In the genomic region with DNA sequence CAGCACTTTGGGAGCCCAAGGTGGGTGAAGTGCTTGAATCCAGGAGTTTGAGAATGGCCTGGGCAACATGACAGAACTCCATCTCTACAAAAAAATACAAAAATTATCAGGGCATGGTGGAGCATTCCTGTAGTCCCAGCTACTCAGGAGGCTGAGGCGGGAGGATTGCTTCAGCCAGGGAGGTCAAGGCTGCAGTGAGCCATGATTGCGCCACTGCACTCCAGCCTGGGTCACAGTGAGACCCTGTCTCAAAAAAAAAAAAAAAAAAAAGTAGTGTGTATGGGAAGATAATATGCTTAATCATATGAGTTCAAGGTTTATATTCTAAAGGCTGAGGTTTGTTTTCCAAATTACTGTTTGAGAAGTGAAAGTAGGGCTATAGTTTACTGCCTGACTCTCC, we compare ENCODE assay signal across 19 cellular contexts. TPM values are rescaled to one million over a fixed set of nuclear protein-coding genes. Genes with fewer than 3 reads are reported as not detected.
DNase-seq lines count a peak whose midpoint lies in the region; ATAC-seq and TF ChIP-seq lines count a peak whose summit lies in the region.
"Had no signal": no experiment of that assay in that cellular context is flagged by ENCODE, and none has a peak within 500 bp of the region (broad histone marks: within the 10 kb centered on the region; RNA-seq: fewer than 3 reads in every experiment).

No MANE protein-coding gene starts in this region.

- no peaks in the 10 kb centered on the region for H4K20me1 ChIP-seq in OCI-LY3 (ENCODE audit: insufficient read depth, low read length)
- H4K20me1 ChIP-seq: BLaER1 had no signal

- no peaks in the 10 kb centered on the region for H3K27me3 Mint-ChIP-seq in T-helper 17 cell
- H3K27me3 Mint-ChIP-seq: CD4-positive, alpha-beta memory T cell; CD4-positive, CD25-positive, alpha-beta regulatory T cell; CD8-positive, alpha-beta memory T cell had no signal

- no peak for DNase-seq in T-helper 17 cell
- DNase-seq in stimulated activated effector memory CD8-positive, alpha-beta T cell treated with anti-CD3 and anti-CD28 coated beads, Interleukin-12 subunit alpha, Interleukin-12 subunit beta, amount 100 ng/mL, for 72 hours (ENCODE audit: low spot score in 2 of 2) = no peak
- no peak for DNase-seq in ascending aorta (ENCODE audit: low spot score in 2 of 2)
- DNase-seq: 8988T; ACHN; BE2C; C1 segment of cervical spinal cord; CD4-positive, alpha-beta memory T cell; CD4-positive, CD25-positive, alpha-beta regulatory T cell; CD8-positive, alpha-beta memory T cell; COR-L47; DMS 273 treated with DMSO at 0.1 percent for 48 hours; DMS79 treated with DMSO at 0.1 percent for 48 hours; GF-D8 had no signal

- H3K27ac Mint-ChIP-seq in T-helper 17 cell = peak overlapping the region; percentile 37
- peak overlapping the region; percentile 18 for H3K27ac Mint-ChIP-seq in stimulated activated effector memory CD8-positive, alpha-beta T cell treated with anti-CD3 and anti-CD28 coated beads, Interleukin-12 subunit alpha, Interleukin-12 subunit beta, amount 100 ng/mL, for 72 hours
- H3K27ac Mint-ChIP-seq: CD14-positive monocyte; CD4-positive, CD25-positive, alpha-beta regulatory T cell; CD8-positive, alpha-beta memory T cell had no signal

- H3K4me2 ChIP-seq in OCI-LY3 (ENCODE audit: low read length) = peak overlapping the region; percentile 48
- H3K4me2 ChIP-seq: BLaER1 had no signal

- no peak overlapping the region for H2AFZ ChIP-seq in OCI-LY3 (ENCODE audit: low read depth, low read length)

- H3K4me1 ChIP-seq in OCI-LY3 (ENCODE audit: low read length) (peaks cover 50% of the 10 kb centered on the region), ascending aorta (no peaks in the 10 kb centered on the region)
- H3K4me1 ChIP-seq: BE2C, BLaER1 had no signal

- H3K4me3 Mint-ChIP-seq in T-helper 17 cell = no peak overlapping the region
- H3K4me3 Mint-ChIP-seq in stimulated activated effector memory CD8-positive, alpha-beta T cell treated with anti-CD3 and anti-CD28 coated beads, Interleukin-12 subunit alpha, Interleukin-12 subunit beta, amount 100 ng/mL, for 72 hours = no peak overlapping the region
- H3K4me3 Mint-ChIP-seq: CD14-positive monocyte; CD4-positive, alpha-beta memory T cell; CD4-positive, CD25-positive, alpha-beta regulatory T cell; CD8-positive, alpha-beta memory T cell had no signal

- no peaks in the 10 kb centered on the region for H3K4me1 Mint-ChIP-seq in T-helper 17 cell
- no peaks in the 10 kb centered on the region for H3K4me1 Mint-ChIP-seq in stimulated activated effector memory CD8-positive, alpha-beta T cell treated with anti-CD3 and anti-CD28 coated beads, Interleukin-12 subunit alpha, Interleukin-12 subunit beta, amount 100 ng/mL, for 72 hours
- H3K4me1 Mint-ChIP-seq: CD14-positive monocyte; CD4-positive, CD25-positive, alpha-beta regulatory T cell; CD8-positive, alpha-beta memory T cell had no signal

- H3K27me3 ChIP-seq in OCI-LY3 (ENCODE audit: low read depth, low read length) (no peaks in the 10 kb centered on the region), ascending aorta (no peaks in the 10 kb centered on the region)
- H3K27me3 ChIP-seq: BE2C, BLaER1 had no signal

- H3K27ac ChIP-seq in OCI-LY3 (ENCODE audit: low read length) (no peak overlapping the region), ascending aorta (no peak overlapping the region)
- H3K27ac ChIP-seq: BLaER1 had no signal

- no peaks in the 10 kb centered on the region for H3K36me3 Mint-ChIP-seq in T-helper 17 cell (ENCODE audit: low read depth)
- peaks cover 4% of the 10 kb centered on the region for H3K36me3 Mint-ChIP-seq in stimulated activated effector memory CD8-positive, alpha-beta T cell treated with anti-CD3 and anti-CD28 coated beads, Interleukin-12 subunit alpha, Interleukin-12 subunit beta, amount 100 ng/mL, for 72 hours
- H3K36me3 Mint-ChIP-seq: CD4-positive, CD25-positive, alpha-beta regulatory T cell had no signal

- H3K9me3 Mint-ChIP-seq in stimulated activated effector memory CD8-positive, alpha-beta T cell treated with anti-CD3 and anti-CD28 coated beads, Interleukin-12 subunit alpha, Interleukin-12 subunit beta, amount 100 ng/mL, for 72 hours = no peaks in the 10 kb centered on the region
- H3K9me3 Mint-ChIP-seq: CD14-positive monocyte; CD4-positive, CD25-positive, alpha-beta regulatory T cell; CD8-positive, alpha-beta memory T cell had no signal

- no peaks in the 10 kb centered on the region for H3K9me3 ChIP-seq in OCI-LY3 (ENCODE audit: insufficient read depth, low read length)
- H3K9me3 ChIP-seq in T-helper 17 cell (ENCODE audit: control insufficient read depth, low read length, poor library complexity, severe bottlenecking) = no peaks in the 10 kb centered on the region
- H3K9me3 ChIP-seq in ascending aorta = no peaks in the 10 kb centered on the region
- H3K9me3 ChIP-seq: BE2C, BLaER1 had no signal

- intact Hi-C loops in ascending aorta (cut with DNase I) = no loop called here

- H3K79me2 ChIP-seq in OCI-LY3 (ENCODE audit: low read length) = no peaks in the 10 kb centered on the region

- H3K4me3 ChIP-seq in OCI-LY3 (ENCODE audit: low read length) (no peak overlapping the region), ascending aorta (no peak overlapping the region)
- H3K4me3 ChIP-seq: BLaER1 had no signal

- TF ChIP-seq CTCF in OCI-LY3 (IDR thresholded peaks at IDR 0.05; ENCODE audit: low read depth, low read length) (no peak), ascending aorta (IDR thresholded peaks at IDR 0.05) (no peak)

- ATAC-seq in T-helper 17 cell = no peak
- ATAC-seq in stimulated activated effector memory CD8-positive, alpha-beta T cell treated with anti-CD3 and anti-CD28 coated beads, Interleukin-12 subunit alpha, Interleukin-12 subunit beta, amount 100 ng/mL, for 72 hours = no peak
- ATAC-seq in GM21360 (IDR thresholded peaks at IDR 0.05; ENCODE audit: unreplicated experiment) = no peak

- H3K36me3 ChIP-seq in OCI-LY3 (replicated peaks; ENCODE audit: low read depth, low read length) (no peaks in the 10 kb centered on the region), ascending aorta (no peaks in the 10 kb centered on the region)
- H3K36me3 ChIP-seq: BE2C, BLaER1 had no signal

- no peak overlapping the region for H3K9ac ChIP-seq in OCI-LY3 (ENCODE audit: low read length)
- H3K9ac ChIP-seq: BLaER1 had no signal

RNA-seq across cellular contexts. Expression of a gene that starts 10.7 kb away (rescaled TPM):
- total RNA-seq in T-helper 17 cell (not detected), ascending aorta (not detected)
- total RNA-seq: A673; CD4-positive, CD25-positive, alpha-beta regulatory T cell; CD8-positive, alpha-beta memory T cell had no signal

RNA-seq across cellular contexts. Expression of a gene that starts 54.3 kb away (rescaled TPM):
- total RNA-seq in T-helper 17 cell (not detected), ascending aorta (not detected)
- total RNA-seq: A673; CD4-positive, alpha-beta memory T cell; CD4-positive, CD25-positive, alpha-beta regulatory T cell; CD8-positive, alpha-beta memory T cell had no signal
